In genomic region chr5:131487344-131487743, GRCh38 we compare ENCODE assay signal across 3 cellular contexts.
A peak's percentile ranks its signal among the peaks of the same experiment; 100 is the strongest.
TF ChIP-seq lines count a peak whose summit lies in the region.

No MANE protein-coding gene starts in this region.

TF ChIP-seq in A549, 52 proteins besides CTCF, POLR2A, EP300 and RAD21:
- TF ChIP-seq MAFK (IDR thresholded peaks at IDR 0.05; ENCODE audit: partially characterized antibody), result peak; percentile 83

TF ChIP-seq in IMR-90, 13 proteins besides CTCF, POLR2A, EP300 and RAD21:
- TF ChIP-seq MAFK (IDR thresholded peaks at IDR 0.05; ENCODE audit: low read depth, low read length), result 0 out of 2 replicates have a peak, but pooled peaks have one; percentile 19

TF ChIP-seq in HepG2, 621 proteins besides CTCF, POLR2A, EP300 and RAD21:
- TF ChIP-seq NFYC (CRISPR knock-in tag; IDR thresholded peaks at IDR 0.05) (0 out of 2 replicates have a peak, but pooled peaks have one; percentile 36), NFYB (CRISPR knock-in tag; IDR thresholded peaks at IDR 0.05) (peak; percentile 47; the same call in 1 of the 2 replicates), MAFK (conservative IDR thresholded peaks at IDR 0.05 in 1 of 2, IDR thresholded peaks at IDR 0.05 in 1 of 2; ENCODE audit: low read length in 2 of 2) (peak in 1 of 2 experiments; percentile 47; a peak in 2 of 4 replicates), MAFF (IDR thresholded peaks at IDR 0.05; ENCODE audit: low read depth, low read length) (peak; percentile 53; the same call in 1 of the 2 replicates)
